In the genomic region with DNA sequence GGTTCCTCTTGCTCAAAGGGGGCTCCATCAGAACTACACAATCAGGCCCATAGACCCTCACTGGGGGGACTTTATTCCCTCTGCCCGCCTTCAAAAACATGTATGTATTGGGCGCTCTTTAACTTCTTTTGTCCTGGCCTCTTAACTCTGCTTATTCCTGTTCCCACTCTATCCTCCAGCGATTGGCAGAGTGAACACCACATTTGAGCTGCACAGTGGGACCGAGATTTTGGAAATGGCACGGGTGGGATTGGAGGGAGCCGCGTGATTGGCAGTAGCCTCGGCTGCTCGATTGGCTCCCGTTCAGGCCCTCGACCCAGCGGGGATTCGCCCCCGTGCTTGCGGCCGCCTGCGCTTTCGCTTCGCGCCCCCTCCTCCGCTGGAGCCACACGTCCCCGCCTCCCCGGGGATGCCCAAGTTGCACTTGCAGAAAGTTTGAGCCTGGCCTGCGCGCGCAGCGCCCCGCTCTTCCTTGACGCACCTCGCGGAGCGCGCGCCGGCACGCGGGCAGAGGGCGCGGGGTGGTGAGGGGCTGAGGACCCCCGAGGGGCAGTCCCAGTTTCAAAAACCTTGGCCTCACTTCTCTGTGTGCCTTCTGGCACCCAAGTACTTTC, we compare ENCODE assay signal across 8 cellular contexts. TPM values are rescaled to one million over a fixed set of nuclear protein-coding genes. Genes with fewer than 3 reads are reported as not detected.
DNase-seq lines count a peak whose midpoint lies in the region; ATAC-seq and TF ChIP-seq lines count a peak whose summit lies in the region.

A gene (minus strand): TSS at position 192 of the 614 bp plus-strand sequence. CDS start 164 bp downstream, at position 28.

- peaks cover 14% of the 10 kb centered on the region for H3K36me3 Mint-ChIP-seq in activated naive CD4-positive, alpha-beta T cell treated with anti-CD3 and anti-CD28 coated beads, Interleukin-2, amount 50 U/mL, for 24 hours
- no peaks in the 10 kb centered on the region for H3K36me3 Mint-ChIP-seq in T-cell

- DNase-seq in activated naive CD4-positive, alpha-beta T cell treated with Interleukin-2 at 50 U/mL for 16 hours, result no peak
- DNase-seq in T-cell, result no peak
- DNase-seq in iPS DF 19.7 (ENCODE audit: low read depth, low spot score), result peak; percentile 89
- no peak for DNase-seq in thoracic aorta (ENCODE audit: low spot score)
- no peak for DNase-seq in HPDE6-E6E7 (ENCODE audit: extremely low spot score)
- DNase-seq in NCI-H2171 treated with DMSO at 0.1 percent for 48 hours (lab: John Stamatoyannopoulos, UW), result no peak
- no peak for DNase-seq in activated CD8-positive, alpha-beta memory T cell treated with anti-CD3 and anti-CD28 coated beads, Interleukin-2, amount 50 U/mL, for 4 hours

- H3K4me1 ChIP-seq in thoracic aorta (ENCODE audit: control insufficient read depth in 1 of 2, low read depth in 2 of 2), result peaks cover 19 to 35% of the 10 kb centered on the region in 2 donors

- H3K27ac ChIP-seq in thoracic aorta, result peak within 1 kb of the TSS in 1 of 2 donors; percentile 17

- CTCF ChIA-PET in T-cell (lab: Charles Lee), result no interaction called here

- peak within 1 kb of the TSS; percentile 49 for H3K4me3 Mint-ChIP-seq in activated naive CD4-positive, alpha-beta T cell treated with anti-CD3 and anti-CD28 coated beads, Interleukin-2, amount 50 U/mL, for 24 hours
- peak within 1 kb of the TSS; percentile 31 to 58 (median 45) for H3K4me3 Mint-ChIP-seq in T-cell

- ATAC-seq in T-cell (replicated peaks in 1 of 4), result no peak
- no peak for ATAC-seq in thoracic aorta (ENCODE audit: insufficient number of reproducible peaks, low FRiP score, low read depth)

- H3K27me3 ChIP-seq in thoracic aorta (replicated peaks; ENCODE audit: insufficient read depth), result peaks cover 54% of the 10 kb centered on the region

- POLR2A ChIA-PET in T-cell (lab: Charles Lee), result no interaction called here

- no peaks in the 10 kb centered on the region for H3K36me3 ChIP-seq in thoracic aorta

- no peaks in the 10 kb centered on the region for H3K9me3 ChIP-seq in thoracic aorta

- peaks cover 22% of the 10 kb centered on the region for H3K9me3 Mint-ChIP-seq in activated naive CD4-positive, alpha-beta T cell treated with anti-CD3 and anti-CD28 coated beads, Interleukin-2, amount 50 U/mL, for 24 hours
- H3K9me3 Mint-ChIP-seq in T-cell, result peaks cover 0 to 25% (median 6%) of the 10 kb centered on the region in 3 donors

- H3K27ac Mint-ChIP-seq in activated naive CD4-positive, alpha-beta T cell treated with anti-CD3 and anti-CD28 coated beads, Interleukin-2, amount 50 U/mL, for 24 hours, result peak within 1 kb of the TSS; percentile 79
- peak within 1 kb of the TSS in 1 of 2 donors; percentile 66 for H3K27ac Mint-ChIP-seq in T-cell

- peaks cover 58% of the 10 kb centered on the region for H3K27me3 Mint-ChIP-seq in activated naive CD4-positive, alpha-beta T cell treated with anti-CD3 and anti-CD28 coated beads, Interleukin-2, amount 50 U/mL, for 24 hours
- peaks cover 61 to 74% of the 10 kb centered on the region in 2 donors for H3K27me3 Mint-ChIP-seq in T-cell

- peaks cover 20% of the 10 kb centered on the region for H3K4me1 Mint-ChIP-seq in activated naive CD4-positive, alpha-beta T cell treated with anti-CD3 and anti-CD28 coated beads, Interleukin-2, amount 50 U/mL, for 24 hours
- peaks cover 21 to 25% (median 24%) of the 10 kb centered on the region in 3 donors for H3K4me1 Mint-ChIP-seq in T-cell

- peak within 1 kb of the TSS; percentile 56 for H3K4me3 ChIP-seq in thoracic aorta

- TF ChIP-seq CTCF in thoracic aorta (IDR thresholded peaks at IDR 0.05), result no peak

RNA-seq across cellular contexts. Expression of the gene that starts here (rescaled TPM):
- total RNA-seq in T-cell (under 1 TPM in 3 of 5 donors, not detected in 2; 0.07 to 0.09 (median 0.09) TPM), thoracic aorta (not detected)
